Comparison of ENCODE assay signal across 10 cellular contexts in the genomic region with DNA sequence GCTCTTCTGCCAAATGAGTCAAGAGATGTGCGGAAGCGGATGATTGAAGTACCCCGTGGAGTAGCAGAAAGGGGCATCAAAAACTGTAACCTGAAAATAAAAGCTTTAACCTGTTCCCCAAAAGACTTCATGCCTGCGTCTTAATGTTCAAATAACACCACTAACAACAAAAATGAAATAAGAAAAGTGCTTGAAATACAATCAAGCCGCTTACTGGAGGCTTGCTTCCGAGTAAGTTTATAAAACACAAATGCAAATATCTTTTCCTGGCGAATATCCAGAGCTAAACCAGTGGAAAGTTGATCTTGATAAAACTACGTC. TPM values are rescaled to one million over a fixed set of nuclear protein-coding genes. Genes with fewer than 3 reads are reported as not detected.
DNase-seq lines count a peak whose midpoint lies in the region; ATAC-seq and TF ChIP-seq lines count a peak whose summit lies in the region.
"Had no signal": no experiment of that assay in that cellular context is flagged by ENCODE, and none has a peak within 500 bp of the region (broad histone marks: within the 10 kb centered on the region; RNA-seq: fewer than 3 reads in every experiment).

No MANE protein-coding gene starts in this region.

- H3K9me3 ChIP-seq in DOHH2 (ENCODE audit: control insufficient read depth, insufficient read depth, low read length) (no peaks in the 10 kb centered on the region), HUES6 (ENCODE audit: control insufficient read depth, insufficient read depth, low read depth, low read length) (no peaks in the 10 kb centered on the region)

- no peaks in the 10 kb centered on the region for H3K36me3 ChIP-seq in DOHH2 (ENCODE audit: control insufficient read depth, low read length)
- H3K36me3 ChIP-seq in HUES6 (ENCODE audit: control insufficient read depth, insufficient read depth, low read length): no peaks in the 10 kb centered on the region

- intact Hi-C loops in posterior cingulate gyrus (cut with DNase I): no loop called here

- no peak overlapping the region for H3K9ac ChIP-seq in HUES6 (ENCODE audit: low read length)

- ATAC-seq in HG03097 (IDR thresholded peaks at IDR 0.05; ENCODE audit: low FRiP score, unreplicated experiment): no peak
- ATAC-seq: foreskin keratinocyte had no signal

- H4K20me1 ChIP-seq in DOHH2 (ENCODE audit: control insufficient read depth, insufficient read depth, low read depth, low read length): no peaks in the 10 kb centered on the region; the same call in 1 of the 2 replicates

- peak overlapping the region; percentile 77 for H3K4me3 Mint-ChIP-seq in neural crest cell

- H3K27me3 ChIP-seq in DOHH2 (ENCODE audit: control insufficient read depth, low read length): peaks cover 58% of the 10 kb centered on the region
- peaks cover 97% of the 10 kb centered on the region for H3K27me3 ChIP-seq in HUES6 (ENCODE audit: control insufficient read depth, insufficient read depth, low read length)

- H3K4me3 ChIP-seq in DOHH2 (ENCODE audit: low read length): peak overlapping the region; percentile 75
- peak overlapping the region; percentile 55 for H3K4me3 ChIP-seq in HUES6 (ENCODE audit: low read depth, low read length)

- H3K27me3 Mint-ChIP-seq in neural crest cell (ENCODE audit: low read depth): peaks cover 75% of the 10 kb centered on the region

- H3K4me1 ChIP-seq in DOHH2 (ENCODE audit: control insufficient read depth, low read length) (peaks cover 37% of the 10 kb centered on the region), HUES6 (ENCODE audit: control insufficient read depth, insufficient read depth, low read length) (peaks cover 38% of the 10 kb centered on the region)

- H3K4me2 ChIP-seq in DOHH2 (ENCODE audit: low read length): peak overlapping the region; percentile 88

- H3K27ac ChIP-seq in DOHH2 (ENCODE audit: low read depth, low read length): no peak overlapping the region
- no peak overlapping the region for H3K27ac ChIP-seq in HUES6 (ENCODE audit: low read depth, low read length)
- peak overlapping the region; percentile 81 for H3K27ac ChIP-seq in cingulate gyrus (ENCODE audit: low read depth, low read length)
- H3K27ac ChIP-seq: foreskin keratinocyte had no signal

- peaks cover 39% of the 10 kb centered on the region for H3K4me1 Mint-ChIP-seq in neural crest cell

- H3K27ac Mint-ChIP-seq in neural crest cell (ENCODE audit: unreplicated experiment): no peak overlapping the region

- DNase-seq in neural crest cell (ENCODE audit: low read depth, low spot score) (no peak), posterior cingulate gyrus (no peak)
- no peak for DNase-seq in activated CD8-positive, alpha-beta memory T cell treated with anti-CD3 and anti-CD28 coated beads for 24 hours
- DNase-seq: activated CD4-positive, CD25-positive, alpha-beta regulatory T cell treated with anti-CD3 and anti-CD28 coated beads, Interleukin-2, amount 50 U/mL, for 72 hours; foreskin keratinocyte; NCI-H1930 had no signal

- H3F3A ChIP-seq in DOHH2 (ENCODE audit: control insufficient read depth, insufficient read depth): peaks cover 4% of the 10 kb centered on the region; the same call in 1 of the 2 replicates

- no peak for TF ChIP-seq CTCF in DOHH2 (IDR thresholded peaks at IDR 0.05; ENCODE audit: low read depth, low read length, poor library complexity, severe bottlenecking)
- TF ChIP-seq CTCF in neural crest cell (conservative IDR thresholded peaks at IDR 0.05): no peak

- H3K9me2 ChIP-seq in DOHH2 (replicated peaks; ENCODE audit: control insufficient read depth, low read length): no peaks in the 10 kb centered on the region

- no peaks in the 10 kb centered on the region for H3K79me2 ChIP-seq in DOHH2 (ENCODE audit: control insufficient read depth, low read length)

- no peaks in the 10 kb centered on the region for H3K9me3 Mint-ChIP-seq in neural crest cell

- H3K36me3 Mint-ChIP-seq in neural crest cell (ENCODE audit: low read depth): peaks cover 2% of the 10 kb centered on the region

RNA-seq across cellular contexts. Expression of a gene that starts 2.5 kb away (rescaled TPM):
- total RNA-seq in neural crest cell: 1.7 and 1.8 TPM in 2 replicates
